15 cellular contexts compared by ENCODE assay signal in the genomic region with DNA sequence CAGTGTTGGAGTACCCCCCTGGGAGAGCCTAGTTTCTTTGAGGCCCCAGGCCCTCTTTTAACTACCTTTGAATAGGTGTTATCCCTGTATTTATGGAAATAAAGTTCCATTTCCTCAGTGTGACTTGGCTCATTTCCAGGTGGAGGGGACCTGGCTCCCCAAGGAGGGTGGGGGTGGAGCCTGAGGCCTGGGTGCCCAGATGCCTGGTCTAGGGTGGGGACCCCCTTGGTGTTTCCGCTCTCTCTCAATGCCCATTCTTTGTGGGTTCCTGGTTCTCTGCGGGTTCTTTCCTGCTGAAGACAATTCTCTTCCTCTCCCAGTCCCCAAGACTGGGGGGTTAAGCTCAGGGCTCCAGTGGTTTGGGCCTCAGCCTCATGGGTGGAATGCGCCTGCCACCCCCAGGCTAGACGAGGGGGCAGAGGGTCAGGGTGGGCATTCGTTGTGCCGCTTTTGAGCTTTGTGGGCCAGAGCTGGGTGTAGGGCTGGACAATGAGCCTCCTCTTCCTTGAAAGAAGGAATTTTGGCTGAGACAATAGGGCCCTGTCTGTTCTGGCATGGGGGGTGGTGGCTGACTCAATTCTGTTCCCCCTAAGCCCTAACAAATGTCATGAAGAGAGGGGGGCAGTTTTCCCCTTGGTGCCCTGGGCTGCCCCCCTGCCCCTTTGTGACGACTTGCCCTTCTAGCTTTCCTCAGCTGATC. TPM values are rescaled to one million over a fixed set of nuclear protein-coding genes. Genes with fewer than 3 reads are reported as not detected.
DNase-seq lines count a peak whose midpoint lies in the region; ATAC-seq and TF ChIP-seq lines count a peak whose summit lies in the region.
"Had no signal": no experiment of that assay in that cellular context is flagged by ENCODE, and none has a peak within 500 bp of the region (broad histone marks: within the 10 kb centered on the region; RNA-seq: fewer than 3 reads in every experiment).

No MANE protein-coding gene starts in this region.

- H3K18ac ChIP-seq in mesenchymal stem cell (ENCODE audit: low read depth in 1 of 2, low read length in 2 of 2), result no peak overlapping the region

- H3K27me3 ChIP-seq in right atrium auricular region (no peaks in the 10 kb centered on the region), mesenchymal stem cell (ENCODE audit: control insufficient read depth in 1 of 2, insufficient read depth in 1 of 2, low read length in 2 of 2) (no peaks in the 10 kb centered on the region), hepatocyte (no peaks in the 10 kb centered on the region)
- H3K27me3 ChIP-seq: colonic mucosa had no signal

- no peak overlapping the region for H2AK5ac ChIP-seq in mesenchymal stem cell (ENCODE audit: low read length, severe bottlenecking)

- peaks cover 16% of the 10 kb centered on the region for H3K36me3 Mint-ChIP-seq in chondrocyte (ENCODE audit: low read depth)

- H3K4me1 ChIP-seq in right atrium auricular region, result no peaks in the 10 kb centered on the region
- H3K4me1 ChIP-seq in mesenchymal stem cell (ENCODE audit: control insufficient read depth, insufficient read depth, low read depth, low read length), result peaks cover 4% of the 10 kb centered on the region
- peaks cover 5% of the 10 kb centered on the region for H3K4me1 ChIP-seq in hepatocyte (ENCODE audit: insufficient read depth)
- H3K4me1 ChIP-seq: colonic mucosa, prostate gland had no signal

- H3K36me3 ChIP-seq in right atrium auricular region (peaks cover 62% of the 10 kb centered on the region), mesenchymal stem cell (ENCODE audit: control insufficient read depth in 1 of 2, insufficient read depth in 2 of 2, low read depth in 1 of 2, low read length in 2 of 2) (peaks cover 53 to 55% of the 10 kb centered on the region in 2 experiments), hepatocyte (replicated peaks; ENCODE audit: insufficient read depth, low read depth) (no peaks in the 10 kb centered on the region)
- H3K36me3 ChIP-seq: colonic mucosa, prostate gland had no signal

- H3K79me2 ChIP-seq in hepatocyte, result no peaks in the 10 kb centered on the region

- H3K4me1 Mint-ChIP-seq in chondrocyte (ENCODE audit: low read depth), result peaks cover under 1% of the 10 kb centered on the region
- H3K4me1 Mint-ChIP-seq: activated CD4-positive, alpha-beta T cell treated with anti-CD3 and anti-CD28 coated beads for 36 hours had no signal

- H2AFZ ChIP-seq in mesenchymal stem cell (ENCODE audit: low read depth, low read length) (no peak overlapping the region), hepatocyte (no peak overlapping the region)

- H3K4me3 ChIP-seq in right atrium auricular region (no peak overlapping the region), mesenchymal stem cell (ENCODE audit: insufficient read depth in 1 of 2, low read depth in 1 of 2, low read length in 2 of 2) (no peak overlapping the region), hepatocyte (no peak overlapping the region)
- H3K4me3 ChIP-seq: colonic mucosa, prostate gland had no signal

- peak; percentile 58 for DNase-seq in Ammon's horn (ENCODE audit: low spot score)
- DNase-seq in chondrocyte (ENCODE audit: low spot score), result peak; percentile 35
- DNase-seq in right atrium auricular region (ENCODE audit: low spot score), result no peak
- peak; percentile 70 for DNase-seq in putamen (ENCODE audit: low spot score)
- DNase-seq in mesenchymal stem cell, result no peak
- no peak for DNase-seq in stimulated activated CD4-positive, alpha-beta T cell treated with anti-CD3 and anti-CD28 coated beads, Interleukin-2, amount 100 ng/mL, for 24 hours
- no peak for DNase-seq in hepatocyte (ENCODE audit: low spot score)
- DNase-seq: ACHN; activated CD4-positive, alpha-beta T cell treated with anti-CD3 and anti-CD28 coated beads for 36 hours; colonic mucosa; NCI-H2081 treated with DMSO at 0.1 percent for 48 hours; NCI-H82; RPMI8226 had no signal

- H3K23ac ChIP-seq in mesenchymal stem cell (ENCODE audit: low read length in 2 of 2), result no peak overlapping the region

- H2BK15ac ChIP-seq in mesenchymal stem cell (ENCODE audit: low read depth, poor library complexity, severe bottlenecking), result no peak overlapping the region

- no peak for ATAC-seq in GM18520 (IDR thresholded peaks at IDR 0.05; ENCODE audit: unreplicated experiment)
- ATAC-seq: activated CD4-positive, alpha-beta T cell treated with anti-CD3 and anti-CD28 coated beads for 36 hours had no signal

- WGBS in mesenchymal stem cell, result 100% methylated on average over 6 of the region's 7 CpGs
- WGBS in hepatocyte (ENCODE audit: low lambda C conversion rate, missing lambda C conversion rate), result 93% methylated on average over 7 of the region's 7 CpGs

- H3K14ac ChIP-seq in mesenchymal stem cell (ENCODE audit: low read length in 2 of 2), result no peak overlapping the region

- H3K79me1 ChIP-seq in mesenchymal stem cell (replicated peaks; ENCODE audit: low read length, poor library complexity, severe bottlenecking), result peaks cover 12% of the 10 kb centered on the region

- H3K27ac ChIP-seq in right atrium auricular region, result peak overlapping the region; percentile 35 to 51
- no peak overlapping the region for H3K27ac ChIP-seq in mesenchymal stem cell (ENCODE audit: low read length, poor library complexity, severe bottlenecking)
- H3K27ac ChIP-seq in hepatocyte, result no peak overlapping the region
- H3K27ac ChIP-seq: colonic mucosa, prostate gland had no signal

- no peak overlapping the region for H2BK12ac ChIP-seq in mesenchymal stem cell (ENCODE audit: low read length in 2 of 2)

- no peak overlapping the region for H2BK120ac ChIP-seq in mesenchymal stem cell (ENCODE audit: low read depth, low read length)

- H3K4ac ChIP-seq in mesenchymal stem cell (ENCODE audit: low read depth in 1 of 2, low read length in 2 of 2), result no peak overlapping the region

- no peak overlapping the region for H3K4me2 ChIP-seq in mesenchymal stem cell (ENCODE audit: low read length, poor library complexity, severe bottlenecking)
- no peak overlapping the region for H3K4me2 ChIP-seq in hepatocyte

- H3K9me2 ChIP-seq in hepatocyte (replicated peaks; ENCODE audit: insufficient read depth), result no peaks in the 10 kb centered on the region

- H4K8ac ChIP-seq in mesenchymal stem cell (ENCODE audit: low read length), result no peak overlapping the region

- no peaks in the 10 kb centered on the region for H4K20me1 ChIP-seq in hepatocyte (ENCODE audit: insufficient read depth, poor library complexity, severe bottlenecking)

- H3K27me3 Mint-ChIP-seq in chondrocyte (ENCODE audit: low read depth), result no peaks in the 10 kb centered on the region
- H3K27me3 Mint-ChIP-seq: activated CD4-positive, alpha-beta T cell treated with anti-CD3 and anti-CD28 coated beads for 36 hours had no signal

- no peak for TF ChIP-seq CTCF in chondrocyte (IDR thresholded peaks at IDR 0.05)
- no peak for TF ChIP-seq CTCF in right atrium auricular region (IDR thresholded peaks at IDR 0.05)
- no peak for TF ChIP-seq CTCF in hepatocyte (IDR thresholded peaks at IDR 0.05; ENCODE audit: poor library complexity)

- H3K9ac ChIP-seq in mesenchymal stem cell (ENCODE audit: low read length), result no peak overlapping the region

- no peak overlapping the region for H3K4me3 Mint-ChIP-seq in chondrocyte (ENCODE audit: unreplicated experiment)
- H3K4me3 Mint-ChIP-seq: activated CD4-positive, alpha-beta T cell treated with anti-CD3 and anti-CD28 coated beads for 36 hours had no signal

- no peak overlapping the region for H2BK5ac ChIP-seq in mesenchymal stem cell (ENCODE audit: low read depth, low read length, poor library complexity, severe bottlenecking)

- H3K9me3 ChIP-seq in right atrium auricular region, result no peaks in the 10 kb centered on the region
- no peaks in the 10 kb centered on the region for H3K9me3 ChIP-seq in mesenchymal stem cell (ENCODE audit: control insufficient read depth, low read length)
- H3K9me3 ChIP-seq in hepatocyte (ENCODE audit: low read depth), result no peaks in the 10 kb centered on the region
- H3K9me3 ChIP-seq: colonic mucosa, prostate gland had no signal

- H4K91ac ChIP-seq in mesenchymal stem cell (ENCODE audit: low read length), result no peak overlapping the region

- peak overlapping the region; percentile 59 for H3K27ac Mint-ChIP-seq in chondrocyte (ENCODE audit: unreplicated experiment)
- H3K27ac Mint-ChIP-seq: activated CD4-positive, alpha-beta T cell treated with anti-CD3 and anti-CD28 coated beads for 36 hours had no signal

- H3K9me3 Mint-ChIP-seq in chondrocyte (ENCODE audit: low read depth), result no peaks in the 10 kb centered on the region

RNA-seq across cellular contexts. Expression of a gene that starts 0.7 kb away (rescaled TPM):
- total RNA-seq in chondrocyte (14.3 to 16.3 TPM (median 15.4 TPM) in 3 replicates), right atrium auricular region (1 to 10 TPM; 4.8 to 5.2 TPM), hepatocyte (1.8 and 4.5 TPM in 2 replicates)
- polyA plus RNA-seq in mesenchymal stem cell (2013, experiment 1 of 2), result 16.8 TPM
- 16.9 TPM for polyA plus RNA-seq in mesenchymal stem cell (2013, experiment 2 of 2)
- polyA plus RNA-seq in hepatocyte, result 12.2 and 19.5 TPM in 2 replicates

RNA-seq across cellular contexts. Expression of a gene that starts 9.8 kb away (rescaled TPM):
- 35.6 to 37.9 TPM (median 35.8 TPM) in 3 replicates for total RNA-seq in chondrocyte
- 10 to 100 TPM; 19.5 to 27.0 TPM for total RNA-seq in right atrium auricular region
- 31.6 TPM for polyA plus RNA-seq in mesenchymal stem cell (2013, experiment 1 of 2)
- polyA plus RNA-seq in mesenchymal stem cell (2013, experiment 2 of 2), result 31.6 TPM
- total RNA-seq in hepatocyte, result 20.2 and 27.2 TPM in 2 replicates
- 29.7 and 34.3 TPM in 2 replicates for polyA plus RNA-seq in hepatocyte

RNA-seq across cellular contexts. Expression of a gene that starts 12.0 kb away (rescaled TPM):
- 0.73 to 1.6 TPM (median 1.3 TPM) in 3 replicates for total RNA-seq in chondrocyte
- total RNA-seq in right atrium auricular region, result 1 to 10 TPM in 1 of 2 donors, under 1 TPM in 1; 0.70 to 1.1 TPM
- polyA plus RNA-seq in mesenchymal stem cell (2013, experiment 1 of 2), result 8.0 TPM
- polyA plus RNA-seq in mesenchymal stem cell (2013, experiment 2 of 2), result 7.9 TPM
- 0.10 TPM in 1 of 2 replicates, not detected in the other for total RNA-seq in hepatocyte
- polyA plus RNA-seq in hepatocyte, result 0.91 and 4.0 TPM in 2 replicates

RNA-seq across cellular contexts. Expression of a gene that starts 12.2 kb away (rescaled TPM):
- total RNA-seq in chondrocyte, result 66.7 to 77.2 TPM (median 67.0 TPM) in 3 replicates
- total RNA-seq in right atrium auricular region, result 10 to 100 TPM; 59.6 to 77.1 TPM
- polyA plus RNA-seq in mesenchymal stem cell (2013, experiment 1 of 2), result 85.8 TPM
- polyA plus RNA-seq in mesenchymal stem cell (2013, experiment 2 of 2), result 83.8 TPM
- 59.9 and 62.8 TPM in 2 replicates for total RNA-seq in hepatocyte
- polyA plus RNA-seq in hepatocyte, result 67.6 and 71.4 TPM in 2 replicates

RNA-seq across cellular contexts. Expression of a gene that starts 14.5 kb away (rescaled TPM):
- total RNA-seq in chondrocyte (45.2 to 48.0 TPM (median 45.2 TPM) in 3 replicates), right atrium auricular region (100 to 1,000 TPM; 104 to 106 TPM), hepatocyte (133 and 135 TPM in 2 replicates)
- polyA plus RNA-seq in mesenchymal stem cell (2013, experiment 1 of 2), result 45.5 TPM
- 46.5 TPM for polyA plus RNA-seq in mesenchymal stem cell (2013, experiment 2 of 2)
- 169 and 170 TPM in 2 replicates for polyA plus RNA-seq in hepatocyte

Comparison
In these comparisons a context has a peak if more than half of its experiments do, and no peak if none do; other contexts are left out.
1. DNase-seq: peak in Ammon's horn (single experiment), chondrocyte (single experiment) and putamen (single experiment); none in right atrium auricular region (single experiment), mesenchymal stem cell (single experiment), stimulated activated CD4-positive, alpha-beta T cell treated with anti-CD3 and anti-CD28 coated beads, Interleukin-2, amount 100 ng/mL, for 24 hours (0 of 2) and hepatocyte (single experiment).
2. H3K27ac ChIP-seq: peak in right atrium auricular region (2 of 2); none in mesenchymal stem cell (single experiment) and hepatocyte (single experiment).